8 cellular contexts compared by ENCODE assay signal in the genomic region with DNA sequence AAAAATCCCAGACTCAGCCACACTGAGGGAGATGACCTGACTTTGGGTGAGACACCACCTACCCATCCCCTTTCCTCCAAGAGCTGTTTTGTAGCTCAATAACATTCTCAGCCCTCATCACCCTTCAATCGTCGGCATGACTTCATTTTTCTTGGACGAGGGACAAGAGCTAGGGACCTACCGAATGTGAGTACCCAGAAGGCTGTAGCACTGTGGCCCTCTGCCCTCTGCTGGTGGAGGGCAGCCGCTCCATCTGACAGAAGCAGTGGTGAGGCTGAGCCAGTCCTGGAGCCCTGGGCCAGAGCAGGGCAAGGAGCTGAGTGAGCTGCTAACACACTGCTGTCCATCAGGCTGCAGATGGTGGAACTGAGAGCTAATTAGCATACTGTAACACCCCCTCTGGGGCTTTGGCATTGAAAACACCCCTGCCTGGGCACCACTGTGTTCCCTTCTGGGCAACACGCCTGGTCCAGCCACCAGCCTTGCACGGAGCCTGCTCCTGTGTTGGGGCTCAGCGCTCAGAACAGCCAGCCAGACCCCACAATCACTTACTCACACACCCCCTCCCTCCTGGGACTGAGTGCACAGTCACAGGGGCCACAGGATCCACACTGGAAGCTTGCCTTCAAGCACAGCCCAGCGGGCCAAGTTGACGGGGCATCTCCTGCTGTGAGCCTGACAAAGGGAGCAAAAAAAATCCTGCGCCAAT. TPM values are rescaled to one million over a fixed set of nuclear protein-coding genes. Genes with fewer than 3 reads are reported as not detected.
DNase-seq lines count a peak whose midpoint lies in the region; ATAC-seq and TF ChIP-seq lines count a peak whose summit lies in the region.

No MANE protein-coding gene starts in this region.

- CTCF ChIA-PET in PC-9 (lab: Charles Lee), result interaction anchor here (2.6 kb wide), 1 partner anchor 121 kb away, joined by 18 read pairs; no protein-coding TSS in a partner anchor

- ATAC-seq in GM18519 (IDR thresholded peaks at IDR 0.05; ENCODE audit: low FRiP score, unreplicated experiment) (no peak), HG03039 (IDR thresholded peaks at IDR 0.05; ENCODE audit: unreplicated experiment) (no peak)

- no peaks in the 10 kb centered on the region for H4K20me1 ChIP-seq in PC-9 (ENCODE audit: insufficient read depth)

- H3K36me3 ChIP-seq in PC-9 (ENCODE audit: low read depth), result no peaks in the 10 kb centered on the region
- H3K36me3 ChIP-seq in testis (ENCODE audit: low read depth, missing control alignments), result no peaks in the 10 kb centered on the region

- TF ChIP-seq CTCF in PC-9 (conservative IDR thresholded peaks at IDR 0.05), result peak; percentile 63
- peak in 1 of 3 experiments; percentile 8 for TF ChIP-seq CTCF in testis (IDR thresholded peaks at IDR 0.05)

- H3K27ac ChIP-seq in PC-9 (no peak overlapping the region), testis (no peak overlapping the region)

- peak; percentile 52 for DNase-seq in stimulated activated CD4-positive, alpha-beta T cell treated with anti-CD3 and anti-CD28 coated beads, Interleukin-15, amount 100 ng/mL, for 24 hours
- no peak for DNase-seq in stimulated activated CD4-positive, alpha-beta T cell treated with anti-CD3 and anti-CD28 coated beads, Interleukin-4, amount 100 ng/mL, for 4 hours
- peak; percentile 27 to 44 for DNase-seq in PC-9
- DNase-seq in ecto neural progenitor cell (ENCODE audit: low spot score), result peak; percentile 85
- peak; percentile 19 for DNase-seq in pons (ENCODE audit: low spot score)
- no peak for DNase-seq in testis

- 84 to 88% methylated on average over 7 to 11 of the region's 11 CpGs for WGBS in testis, 2 donors

- POLR2A ChIA-PET in PC-9 (lab: Charles Lee; ENCODE audit: unreplicated experiment), result no interaction called here

- no peak overlapping the region for H3K4me2 ChIP-seq in PC-9

- intact Hi-C loops in PC-9 (cut with micrococcal nuclease; ENCODE audit: unreplicated experiment), result no loop called here
- intact Hi-C loops in testis (cut with DNase I; ENCODE audit: low total_unique reads), result no loop called here

- H3K4me1 ChIP-seq in PC-9 (replicated peaks; ENCODE audit: insufficient read depth), result no peaks in the 10 kb centered on the region
- no peaks in the 10 kb centered on the region for H3K4me1 ChIP-seq in testis

- no peaks in the 10 kb centered on the region for H3K79me2 ChIP-seq in PC-9 (ENCODE audit: low read depth)

- no peaks in the 10 kb centered on the region for H3K9me3 ChIP-seq in PC-9 (ENCODE audit: insufficient read depth, low read depth)
- H3K9me3 ChIP-seq in testis, result no peaks in the 10 kb centered on the region

- TF ChIP-seq POLR2A in testis (IDR thresholded peaks at IDR 0.05), result no peak

- H3K4me3 ChIP-seq in PC-9, result no peak overlapping the region
- H3K4me3 ChIP-seq in testis, result no peak overlapping the region

- no TSS peak for BruUV-seq in PC-9 (replicated peaks; lab: Mats Ljungman, UMichigan)

- H2AFZ ChIP-seq in PC-9, result no peak overlapping the region

- H3K9me2 ChIP-seq in PC-9 (ENCODE audit: insufficient read depth), result no peaks in the 10 kb centered on the region

- no peaks in the 10 kb centered on the region for H3F3A ChIP-seq in PC-9 (ENCODE audit: insufficient read depth, low read depth)

- H3K27me3 ChIP-seq in PC-9 (ENCODE audit: insufficient read depth, low read depth) (no peaks in the 10 kb centered on the region), testis (no peaks in the 10 kb centered on the region)

RNA-seq across cellular contexts. Expression of gene ALPL, which starts 18.3 kb away (rescaled TPM):
- total RNA-seq in PC-9 (2021), result not detected in 2 replicates
- 10 to 100 TPM; 15.7 to 22.2 TPM for total RNA-seq in testis
- polyA plus RNA-seq in testis (ENCODE audit: insufficient read depth, low read depth, low replicate concordance), result 11.8 TPM

RNA-seq across cellular contexts. Expression of gene NBPF3, which starts 51.0 kb away (rescaled TPM):
- total RNA-seq in PC-9 (2021), result 19.2 and 23.6 TPM in 2 replicates
- 10 to 100 TPM; 38.3 to 42.0 TPM for total RNA-seq in testis
- polyA plus RNA-seq in testis (ENCODE audit: insufficient read depth, low read depth, low replicate concordance), result 49.1 TPM

Comparison
In these comparisons a context has a peak if more than half of its experiments do, and no peak if none do; other contexts are left out.
1. DNase-seq: peak in stimulated activated CD4-positive, alpha-beta T cell treated with anti-CD3 and anti-CD28 coated beads, Interleukin-15, amount 100 ng/mL, for 24 hours (single experiment), PC-9 (2 of 2), ecto neural progenitor cell (single experiment) and pons (single experiment); none in stimulated activated CD4-positive, alpha-beta T cell treated with anti-CD3 and anti-CD28 coated beads, Interleukin-4, amount 100 ng/mL, for 4 hours (0 of 2) and testis (single experiment).
2. RNA of gene ALPL, which starts 18.3 kb away (total RNA-seq): 15.7 to 22.2 TPM in testis; not detected in PC-9; every median in the first group is over 10 times any median in the second.